ENCODE assay signal across 12 cellular contexts in genomic region chr1:112882271-112882744, GRCh38.
DNase-seq lines count a peak whose midpoint lies in the region; ATAC-seq and TF ChIP-seq lines count a peak whose summit lies in the region.
"Had no signal": no experiment of that assay in that cellular context is flagged by ENCODE, and none has a peak within 500 bp of the region (broad histone marks: within the 10 kb centered on the region; RNA-seq: fewer than 3 reads in every experiment).

No MANE protein-coding gene starts in this region.

- ATAC-seq in SK-N-SH treated with all-trans-retinoic acid at 6 μM for 48 hours (no peak), lower lobe of right lung (peak; percentile 34 to 62), HG02759 (IDR thresholded peaks at IDR 0.05; ENCODE audit: unreplicated experiment) (no peak)
- ATAC-seq: A549 had no signal

- peak overlapping the region; percentile 46 to 85 (median 66) for H3K27ac Mint-ChIP-seq in brain

- H4K20me1 ChIP-seq in SK-N-SH (ENCODE audit: insufficient read depth): no peaks in the 10 kb centered on the region

- no peak for TF ChIP-seq RAD21 in SK-N-SH (IDR thresholded peaks at IDR 0.05; ENCODE audit: low read length)

- H3K27me3 Mint-ChIP-seq in brain: peaks cover 4% of the 10 kb centered on the region

- no peaks in the 10 kb centered on the region for H3K36me3 Mint-ChIP-seq in brain

- POLR2A ChIA-PET in SK-N-SH (lab: Yijun Ruan, JAX): interaction anchor here (0.6 to 2.0 kb wide), 3 partner anchors 74 to 222 kb away, joined by 3 to 6 read pairs (median 3); partner anchors contain the start of genes LRIG2 and SLC16A1

- no peak overlapping the region for H2AFZ ChIP-seq in SK-N-SH (ENCODE audit: low read depth)

- no peaks in the 10 kb centered on the region for H3K79me2 ChIP-seq in SK-N-SH (ENCODE audit: insufficient read depth)

- no peaks in the 10 kb centered on the region for H3K9me3 Mint-ChIP-seq in brain

- H3K4me3 ChIP-seq in SK-N-SH (ENCODE audit: low read depth in 2 of 2, low read length in 1 of 2): no peak overlapping the region
- H3K4me3 ChIP-seq in lower lobe of right lung: no peak overlapping the region
- no peak overlapping the region for H3K4me3 ChIP-seq in testis
- H3K4me3 ChIP-seq: A549 had no signal

- CTCF ChIA-PET in SK-N-SH (lab: Yijun Ruan, JAX): interaction anchor here (1.0 to 8.0 kb wide), 15 partner anchors 8 to 190 kb away, joined by 3 to 120 read pairs (median 4); partner anchors contain the start of genes LRIG2, PPM1J and SLC16A1

- no peak overlapping the region for H3K4me2 ChIP-seq in SK-N-SH
- H3K4me2 ChIP-seq: A549 had no signal

- H3K9me3 ChIP-seq in SK-N-SH: no peaks in the 10 kb centered on the region
- H3K9me3 ChIP-seq in lower lobe of right lung: no peaks in the 10 kb centered on the region
- no peaks in the 10 kb centered on the region for H3K9me3 ChIP-seq in testis
- H3K9me3 ChIP-seq: A549 had no signal

- no peak for TF ChIP-seq CTCF in SK-N-SH (IDR thresholded peaks at IDR 0.05)
- no peak for TF ChIP-seq CTCF in brain (conservative IDR thresholded peaks at IDR 0.05)
- no peak for TF ChIP-seq CTCF in lower lobe of right lung (IDR thresholded peaks at IDR 0.05)
- TF ChIP-seq CTCF in testis (IDR thresholded peaks at IDR 0.05): no peak

- no peak overlapping the region for H3K27ac ChIP-seq in SK-N-SH (ENCODE audit: low read depth in 2 of 2, low read length in 1 of 2)
- peak overlapping the region; percentile 56 for H3K27ac ChIP-seq in lower lobe of right lung
- peak overlapping the region; percentile 32 to 39 for H3K27ac ChIP-seq in testis
- H3K27ac ChIP-seq: A549 had no signal

- no peak for TF ChIP-seq POLR2A in testis (IDR thresholded peaks at IDR 0.05)

- WGBS in SK-N-SH (ENCODE audit: low lambda C conversion rate): 80% methylated on average over 1 of the region's 4 CpGs
- WGBS in testis, 2 donors: 46 to 53% methylated on average over 3 to 4 of the region's 4 CpGs

- H3K27me3 ChIP-seq in SK-N-SH (ENCODE audit: insufficient read depth): no peaks in the 10 kb centered on the region
- H3K27me3 ChIP-seq in lower lobe of right lung (ENCODE audit: low read depth): no peaks in the 10 kb centered on the region
- H3K27me3 ChIP-seq in testis: no peaks in the 10 kb centered on the region

- TF ChIP-seq EP300 in SK-N-SH (IDR thresholded peaks at IDR 0.05; ENCODE audit: borderline replicate concordance in 1 of 2, low read depth in 1 of 2, low read length in 1 of 2): no peak

- H3K9me2 ChIP-seq in SK-N-SH: no peaks in the 10 kb centered on the region

- intact Hi-C loops in lower lobe of right lung (cut with DNase I) (no loop called here), testis (cut with DNase I; ENCODE audit: low total_unique reads) (loop anchor here (5.0 kb wide), 1 partner anchor 160 kb away; no protein-coding TSS in a partner anchor)

- H3F3A ChIP-seq in SK-N-SH (replicated peaks; ENCODE audit: insufficient read depth): no peaks in the 10 kb centered on the region

- H3K36me3 ChIP-seq in SK-N-SH (replicated peaks in 1 of 2; ENCODE audit: control insufficient read depth in 1 of 2, insufficient read depth in 2 of 2, low read length in 1 of 2) (no peaks in the 10 kb centered on the region), lower lobe of right lung (no peaks in the 10 kb centered on the region), testis (ENCODE audit: low read depth, missing control alignments) (no peaks in the 10 kb centered on the region)

- H3K4me3 Mint-ChIP-seq in brain: no peak overlapping the region

- H3K9ac ChIP-seq in SK-N-SH: no peak overlapping the region

- H3K4me1 ChIP-seq in SK-N-SH (ENCODE audit: control insufficient read depth in 1 of 2, insufficient read depth in 2 of 2, low read depth in 1 of 2, low read length in 1 of 2) (peaks cover 0 to 9% of the 10 kb centered on the region in 2 experiments; a peak in 1 of 4 replicates), lower lobe of right lung (peaks cover 16% of the 10 kb centered on the region), testis (peaks cover 20% of the 10 kb centered on the region)
- H3K4me1 ChIP-seq: A549 had no signal

- DNase-seq in SK-N-SH (peak; percentile 23), lower lobe of right lung (no peak), testis (no peak), GOT3 (lab: John Stamatoyannopoulos, UW) (no peak)
- DNase-seq in activated CD4-positive, alpha-beta T cell treated with anti-CD3 and anti-CD28 coated beads for 48 hours: no peak
- DNase-seq: activated naive CD4-positive, alpha-beta T cell; cortex of kidney; NCI-H1436 treated with DMSO at 0.1 percent for 48 hours had no signal

- H3K4me1 Mint-ChIP-seq in brain: peaks cover 38% of the 10 kb centered on the region

TF ChIP-seq in SK-N-SH, 30 proteins besides CTCF, POLR2A, EP300 and RAD21 (continues in another document):
- no peak for TF ChIP-seq PBX3 (IDR thresholded peaks at IDR 0.05)
- no peak for TF ChIP-seq TAF1 (IDR thresholded peaks at IDR 0.05; ENCODE audit: borderline replicate concordance, low read depth, low read length)
- no peak for TF ChIP-seq TEAD4 (IDR thresholded peaks at IDR 0.05; ENCODE audit: borderline replicate concordance, insufficient read depth)
- TF ChIP-seq RCOR1 (IDR thresholded peaks at IDR 0.05; ENCODE audit: low read length): no peak
- TF ChIP-seq JUND (IDR thresholded peaks at IDR 0.05): no peak
- no peak for TF ChIP-seq MEF2A (IDR thresholded peaks at IDR 0.05; ENCODE audit: borderline replicate concordance, low read depth)
- no peak for TF ChIP-seq MAX (IDR thresholded peaks at IDR 0.05; ENCODE audit: low read depth)
- TF ChIP-seq SMC3 (IDR thresholded peaks at IDR 0.05; ENCODE audit: low read depth, low read length): no peak
- no peak for TF ChIP-seq ELF1 (IDR thresholded peaks at IDR 0.05)
- no peak for TF ChIP-seq SIN3A (IDR thresholded peaks at IDR 0.05; ENCODE audit: borderline replicate concordance, low read depth, low read length)
- no peak for TF ChIP-seq GABPA (IDR thresholded peaks at IDR 0.05; ENCODE audit: low read depth)
- TF ChIP-seq TCF12 (IDR thresholded peaks at IDR 0.05): no peak
- no peak for TF ChIP-seq YY1 (IDR thresholded peaks at IDR 0.05; ENCODE audit: low read depth)
- TF ChIP-seq MXI1 (IDR thresholded peaks at IDR 0.05; ENCODE audit: low read depth, low read length): no peak

TF ChIP-seq in SK-N-SH treated with all-trans-retinoic acid at 6 μM for 48 hours, 23 proteins besides CTCF, POLR2A, EP300 and RAD21:
- no peak for TF ChIP-seq TSHZ2 (CRISPR knock-in tag; IDR thresholded peaks at IDR 0.05)
- no peak for TF ChIP-seq ESRRG (CRISPR knock-in tag; IDR thresholded peaks at IDR 0.05)
- TF ChIP-seq OSR1 (CRISPR knock-in tag; IDR thresholded peaks at IDR 0.05): no peak
- no peak for TF ChIP-seq ZC3H10 (CRISPR knock-in tag; IDR thresholded peaks at IDR 0.05)
- no peak for TF ChIP-seq ZNF70 (CRISPR knock-in tag; IDR thresholded peaks at IDR 0.05)
- no peak for TF ChIP-seq CSDC2 (CRISPR knock-in tag; IDR thresholded peaks at IDR 0.05)
- TF ChIP-seq ZFP30 (CRISPR knock-in tag; IDR thresholded peaks at IDR 0.05): no peak
- TF ChIP-seq ZNF8 (CRISPR knock-in tag; IDR thresholded peaks at IDR 0.05): no peak
- no peak for TF ChIP-seq CREB5 (CRISPR knock-in tag; IDR thresholded peaks at IDR 0.05; ENCODE audit: low read depth)
- TF ChIP-seq CSRNP3 (CRISPR knock-in tag; IDR thresholded peaks at IDR 0.05): no peak
TF ChIP-seq in SK-N-SH treated with all-trans-retinoic acid at 6 μM for 48 hours: peak in this region for 0.

Comparison
In these comparisons a context has a peak if more than half of its experiments do, and no peak if none do; other contexts are left out.
1. H3K27ac ChIP-seq: peak in lower lobe of right lung (single experiment) and testis (2 of 2); none in SK-N-SH (0 of 2).
2. ATAC-seq: peak in lower lobe of right lung (2 of 2); none in SK-N-SH treated with all-trans-retinoic acid at 6 μM for 48 hours (single experiment) and HG02759 (single experiment).